1 cellular context compared by ENCODE assay signal in the genomic region with DNA sequence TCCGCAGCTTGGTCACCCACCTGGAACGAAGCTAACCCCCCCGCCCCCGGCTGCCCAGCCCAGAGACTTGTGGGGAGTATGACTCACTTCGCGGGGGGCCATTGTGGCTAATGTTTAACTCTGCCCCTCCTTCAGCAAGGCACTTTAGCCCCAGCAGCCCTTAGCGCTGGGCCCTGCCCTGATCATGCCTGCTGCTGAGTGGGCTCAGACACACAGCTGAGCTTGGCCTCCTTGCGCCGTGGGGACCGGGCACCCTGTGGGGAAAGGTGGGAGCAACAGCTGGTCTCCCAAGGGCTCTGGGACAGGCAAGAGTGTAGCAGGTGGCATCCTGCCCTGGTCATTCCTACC.
TF ChIP-seq lines count a peak whose summit lies in the region.

No MANE protein-coding gene starts in this region.

TF ChIP-seq in SK-N-SH, 30 proteins besides CTCF, POLR2A, EP300 and RAD21 (continued from another document):
- TF ChIP-seq, protein P1, sequence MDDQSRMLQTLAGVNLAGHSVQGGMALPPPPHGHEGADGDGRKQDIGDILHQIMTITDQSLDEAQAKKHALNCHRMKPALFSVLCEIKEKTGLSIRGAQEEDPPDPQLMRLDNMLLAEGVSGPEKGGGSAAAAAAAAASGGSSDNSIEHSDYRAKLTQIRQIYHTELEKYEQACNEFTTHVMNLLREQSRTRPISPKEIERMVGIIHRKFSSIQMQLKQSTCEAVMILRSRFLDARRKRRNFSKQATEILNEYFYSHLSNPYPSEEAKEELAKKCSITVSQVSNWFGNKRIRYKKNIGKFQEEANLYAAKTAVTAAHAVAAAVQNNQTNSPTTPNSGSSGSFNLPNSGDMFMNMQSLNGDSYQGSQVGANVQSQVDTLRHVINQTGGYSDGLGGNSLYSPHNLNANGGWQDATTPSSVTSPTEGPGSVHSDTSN (IDR thresholded peaks at IDR 0.05) = no peak
- no peak for TF ChIP-seq TAF1 (IDR thresholded peaks at IDR 0.05; ENCODE audit: borderline replicate concordance, low read depth, low read length)
- TF ChIP-seq, protein P2, sequence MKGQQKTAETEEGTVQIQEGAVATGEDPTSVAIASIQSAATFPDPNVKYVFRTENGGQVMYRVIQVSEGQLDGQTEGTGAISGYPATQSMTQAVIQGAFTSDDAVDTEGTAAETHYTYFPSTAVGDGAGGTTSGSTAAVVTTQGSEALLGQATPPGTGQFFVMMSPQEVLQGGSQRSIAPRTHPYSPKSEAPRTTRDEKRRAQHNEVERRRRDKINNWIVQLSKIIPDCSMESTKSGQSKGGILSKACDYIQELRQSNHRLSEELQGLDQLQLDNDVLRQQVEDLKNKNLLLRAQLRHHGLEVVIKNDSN (IDR thresholded peaks at IDR 0.05; ENCODE audit: borderline replicate concordance, low read depth) = no peak
